24 cellular contexts compared by ENCODE assay signal in the genomic region with DNA sequence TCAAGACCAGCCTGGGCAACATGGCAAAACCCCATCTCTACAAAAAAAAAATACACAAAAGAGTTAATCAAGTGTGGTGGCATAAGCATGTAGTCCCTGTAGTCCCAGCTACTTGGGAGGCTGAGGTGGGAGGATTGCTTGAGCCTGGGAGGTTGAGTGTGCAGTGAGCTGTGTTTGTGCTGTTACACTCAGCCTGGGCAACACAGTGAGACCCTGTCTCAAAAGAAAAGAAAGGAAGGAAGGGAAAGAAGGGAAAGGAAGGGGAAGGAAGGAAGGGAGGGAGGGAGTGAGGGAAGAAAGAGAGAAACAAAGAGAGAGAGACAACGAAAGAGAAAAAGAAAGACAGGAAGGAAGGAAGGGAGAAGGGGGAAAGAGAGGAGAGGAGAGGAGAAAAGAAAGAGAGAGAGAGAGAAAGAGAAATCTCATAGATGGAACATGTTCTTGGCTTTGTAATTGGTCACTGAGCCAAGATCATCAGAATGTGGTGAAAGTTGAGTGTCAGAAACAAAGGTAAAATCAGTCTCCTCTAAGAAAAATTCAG. TPM values are rescaled to one million over a fixed set of nuclear protein-coding genes. Genes with fewer than 3 reads are reported as not detected.
DNase-seq lines count a peak whose midpoint lies in the region; ATAC-seq, FAIRE-seq and TF ChIP-seq lines count a peak whose summit lies in the region.
"Had no signal": no experiment of that assay in that cellular context is flagged by ENCODE, and none has a peak within 500 bp of the region (broad histone marks: within the 10 kb centered on the region; RNA-seq: fewer than 3 reads in every experiment).

No MANE protein-coding gene starts in this region.

- H3K79me2 ChIP-seq in HepG2 (ENCODE audit: insufficient read depth, low read length): no peaks in the 10 kb centered on the region
- no peaks in the 10 kb centered on the region for H3K79me2 ChIP-seq in K562 (ENCODE audit: control insufficient read depth, insufficient read depth, low read length)

- H3K4me3 ChIP-seq in HepG2 (replicated peaks in 1 of 3; ENCODE audit: insufficient read depth in 1 of 3, low read depth in 2 of 3, low read length in 3 of 3): no peak overlapping the region
- H3K4me3 ChIP-seq in right lobe of liver: no peak overlapping the region
- H3K4me3 ChIP-seq in K562: no peak overlapping the region
- H3K4me3 ChIP-seq: A549; BLaER1 treated with 17β-estradiol and CSF1 and Interleukin-3, amounts not matched to agents 10 nM and 100 nM; HAP-1 had no signal

- H3K4me1 Mint-ChIP-seq in memory B cell: no peaks in the 10 kb centered on the region
- no peaks in the 10 kb centered on the region for H3K4me1 Mint-ChIP-seq in stimulated activated naive B cell treated with anti-CD40 and anti-IgM and Interleukin-4, amounts not matched to agents 10 μg/mL and 1 μg/mL and 100 μg/mL, for 72 hours
- H3K4me1 Mint-ChIP-seq: CD4-positive, alpha-beta memory T cell had no signal

- DNase-seq in HepG2 (ENCODE audit: low spot score) (no peak), right lobe of liver (no peak), K562 (ENCODE audit: extremely low read depth in 1 of 4, low spot score in 3 of 4) (no peak), memory B cell (ENCODE audit: low spot score in 2 of 2) (no peak)
- no peak for DNase-seq in stimulated activated naive B cell treated with anti-CD40 and anti-IgM and Interleukin-4, amounts not matched to agents 10 μg/mL and 1 μg/mL and 100 μg/mL, for 72 hours
- DNase-seq: 8988T; ACHN; AML-193; BE2C; Calu3; CD4-positive, alpha-beta memory T cell; COR-L47; DMS53; DMS79 treated with DMSO at 0.1 percent for 48 hours; GF-D8; GOT3 had no signal

- TF ChIP-seq EP300 in HepG2 (IDR thresholded peaks at IDR 0.05; ENCODE audit: low read depth in 2 of 2, low read length in 2 of 2): no peak
- no peak for TF ChIP-seq EP300 in HepG2 (CRISPR knock-in tag; IDR thresholded peaks at IDR 0.05; ENCODE audit: borderline replicate concordance)
- no peak for TF ChIP-seq EP300 in K562 (IDR thresholded peaks at IDR 0.05; ENCODE audit: low read length)

- H3K9me3 ChIP-seq in HepG2 (ENCODE audit: low read length) (no peaks in the 10 kb centered on the region), right lobe of liver (no peaks in the 10 kb centered on the region), K562 (replicated peaks; ENCODE audit: control insufficient read depth, insufficient read depth, low read depth, low read length) (no peaks in the 10 kb centered on the region)
- H3K9me3 ChIP-seq: A549; BE2C; BLaER1 treated with 17β-estradiol and CSF1 and Interleukin-3, amounts not matched to agents 10 nM and 100 nM; HAP-1 had no signal

- in situ Hi-C loops in HepG2 (cut with HindIII; ENCODE audit: extremely low pct_ligation_motif_present, low pct_unique_long_range_greater_than_20kb): no loop called here
- in situ Hi-C loops in K562 (cut with MboI): no loop called here

- BruUV-seq in HepG2 (replicated peaks; lab: Mats Ljungman, UMichigan) (no TSS peak), K562 (replicated peaks; lab: Mats Ljungman, UMichigan) (no TSS peak)

- no peaks in the 10 kb centered on the region for H3K9me1 ChIP-seq in K562 (ENCODE audit: control insufficient read depth, insufficient read depth, low read length)

- H3K4me1 ChIP-seq in HepG2 (ENCODE audit: insufficient read depth, low read length) (no peaks in the 10 kb centered on the region), right lobe of liver (no peaks in the 10 kb centered on the region), K562 (replicated peaks in 1 of 2; ENCODE audit: control insufficient read depth in 2 of 2, insufficient read depth in 2 of 2, low read length in 2 of 2) (peaks cover 19 to 39% of the 10 kb centered on the region in 2 experiments; a peak in 4 of 5 replicates)
- H3K4me1 ChIP-seq: BE2C, HAP-1 had no signal

- no peak overlapping the region for H2AFZ ChIP-seq in HepG2 (ENCODE audit: low read length)
- H2AFZ ChIP-seq in K562 (ENCODE audit: low read depth, low read length): 0 out of 2 replicates have a peak overlapping the region, but pooled peaks have one; percentile 32

- no peaks in the 10 kb centered on the region for H3K36me3 ChIP-seq in HepG2 (replicated peaks in 1 of 2; ENCODE audit: control insufficient read depth in 1 of 2, insufficient read depth in 2 of 2, low read length in 2 of 2)
- no peaks in the 10 kb centered on the region for H3K36me3 ChIP-seq in right lobe of liver
- H3K36me3 ChIP-seq in K562 (ENCODE audit: control insufficient read depth, insufficient read depth, low read length): no peaks in the 10 kb centered on the region
- H3K36me3 ChIP-seq: BE2C; BLaER1 treated with 17β-estradiol and CSF1 and Interleukin-3, amounts not matched to agents 10 nM and 100 nM; HAP-1 had no signal

- peaks cover 1% of the 10 kb centered on the region for H3K27me3 Mint-ChIP-seq in memory B cell
- peaks cover 4 to 12% of the 10 kb centered on the region in 2 donors for H3K27me3 Mint-ChIP-seq in stimulated activated naive B cell treated with anti-CD40 and anti-IgM and Interleukin-4, amounts not matched to agents 10 μg/mL and 1 μg/mL and 100 μg/mL, for 72 hours

- H3K9ac ChIP-seq in HepG2 (ENCODE audit: insufficient read depth, low read depth, low read length) (no peak overlapping the region), K562 (ENCODE audit: insufficient read depth in 1 of 2, low read depth in 2 of 2, low read length in 2 of 2) (no peak overlapping the region)
- H3K9ac ChIP-seq: BLaER1 treated with 17β-estradiol and CSF1 and Interleukin-3, amounts not matched to agents 10 nM and 100 nM had no signal

- no peaks in the 10 kb centered on the region for H3K9me3 Mint-ChIP-seq in memory B cell
- H3K9me3 Mint-ChIP-seq in stimulated activated naive B cell treated with anti-CD40 and anti-IgM and Interleukin-4, amounts not matched to agents 10 μg/mL and 1 μg/mL and 100 μg/mL, for 72 hours: no peaks in the 10 kb centered on the region
- H3K9me3 Mint-ChIP-seq: CD4-positive, alpha-beta memory T cell had no signal

- no peak overlapping the region for H3K27ac ChIP-seq in HepG2 (ENCODE audit: extremely low read length, insufficient read depth, low read length)
- H3K27ac ChIP-seq in right lobe of liver: no peak overlapping the region
- H3K27ac ChIP-seq in K562 (ENCODE audit: extremely low read depth, low read depth, low read length): no peak overlapping the region
- H3K27ac ChIP-seq: A549; BLaER1 treated with 17β-estradiol and CSF1 and Interleukin-3, amounts not matched to agents 10 nM and 100 nM had no signal

- intact Hi-C loops in HepG2 (cut with micrococcal nuclease; ENCODE audit: unreplicated experiment) (no loop called here), right lobe of liver (cut with DNase I) (no loop called here), K562 (cut with micrococcal nuclease) (loop anchor here (5.0 kb wide), 1 partner anchor 46 kb away; no protein-coding TSS in a partner anchor)

- no peaks in the 10 kb centered on the region for H3K36me3 Mint-ChIP-seq in memory B cell
- H3K36me3 Mint-ChIP-seq in stimulated activated naive B cell treated with anti-CD40 and anti-IgM and Interleukin-4, amounts not matched to agents 10 μg/mL and 1 μg/mL and 100 μg/mL, for 72 hours: peaks cover 0 to 1% of the 10 kb centered on the region in 2 donors
- H3K36me3 Mint-ChIP-seq: CD4-positive, alpha-beta memory T cell had no signal

- H4K20me1 ChIP-seq in HepG2 (ENCODE audit: insufficient read depth, low read length): no peaks in the 10 kb centered on the region
- no peaks in the 10 kb centered on the region for H4K20me1 ChIP-seq in K562 (replicated peaks; ENCODE audit: control insufficient read depth, insufficient read depth, low read length)
- H4K20me1 ChIP-seq: BLaER1 treated with 17β-estradiol and CSF1 and Interleukin-3, amounts not matched to agents 10 nM and 100 nM had no signal

- 4% methylated on average over 1 of the region's 1 CpG for WGBS in HepG2 (ENCODE audit: low lambda C conversion rate)
- 15% methylated on average over 1 of the region's 1 CpG for WGBS in right lobe of liver (ENCODE audit: insufficient coverage, low coverage, low lambda C conversion rate, missing lambda C conversion rate)
- 0% methylated on average over 1 of the region's 1 CpG for WGBS in K562 (ENCODE audit: insufficient coverage, low coverage, missing lambda C conversion rate)

- POLR2A ChIA-PET in HepG2 (lab: Yijun Ruan, JAX) (no interaction called here), K562 (lab: Yijun Ruan, JAX) (interaction anchor here (0.6 to 0.7 kb wide), 2 partner anchors 98 to 237 kb away, joined by 3 read pairs; a partner anchor contains a TSS)

- peaks cover 1 to 3% of the 10 kb centered on the region in 2 experiments; a peak in 4 of 5 replicates for H3K27me3 ChIP-seq in HepG2 (ENCODE audit: control insufficient read depth in 1 of 2, insufficient read depth in 2 of 2, low read length in 2 of 2)
- H3K27me3 ChIP-seq in right lobe of liver: no peaks in the 10 kb centered on the region
- H3K27me3 ChIP-seq in K562 (ENCODE audit: control insufficient read depth in 2 of 2, insufficient read depth in 2 of 2, low read length in 2 of 2): no peaks in the 10 kb centered on the region
- H3K27me3 ChIP-seq: BLaER1 treated with 17β-estradiol and CSF1 and Interleukin-3, amounts not matched to agents 10 nM and 100 nM had no signal

- TF ChIP-seq RAD21 in HepG2 (CRISPR knock-in tag; IDR thresholded peaks at IDR 0.05): no peak
- TF ChIP-seq RAD21 in K562 (CRISPR knock-in tag; conservative IDR thresholded peaks at IDR 0.05 in 1 of 2, IDR thresholded peaks at IDR 0.05 in 1 of 2): no peak

- TF ChIP-seq POLR2A in HepG2 (IDR thresholded peaks at IDR 0.05; ENCODE audit: insufficient read depth in 1 of 2, low read depth in 2 of 2, low read length in 2 of 2) (no peak), right lobe of liver (IDR thresholded peaks at IDR 0.05) (no peak), K562 (conservative IDR thresholded peaks at IDR 0.05) (no peak)

- ATAC-seq in HepG2 (no peak), right lobe of liver (no peak), K562 (no peak), memory B cell (ENCODE audit: low read depth) (no peak), GM18519 (IDR thresholded peaks at IDR 0.05; ENCODE audit: low FRiP score, unreplicated experiment) (no peak), HG03175 (IDR thresholded peaks at IDR 0.05; ENCODE audit: unreplicated experiment) (no peak)
- no peak for ATAC-seq in stimulated activated naive B cell treated with anti-CD40 and anti-IgM and Interleukin-4, amounts not matched to agents 10 μg/mL and 1 μg/mL and 100 μg/mL, for 72 hours (replicated peaks)
- ATAC-seq: A549 had no signal

- FAIRE-seq in HepG2 (lab: Jason Lieb, UNC): no peak
- FAIRE-seq in K562 (lab: Jason Lieb, UNC): no peak
- FAIRE-seq: A549, GM12891, GM18507, H54 had no signal

- no peak for TF ChIP-seq CTCF in HepG2 (CRISPR knock-in tag; IDR thresholded peaks at IDR 0.05)
- TF ChIP-seq CTCF in right lobe of liver (IDR thresholded peaks at IDR 0.05): no peak
- no peak for TF ChIP-seq CTCF in K562 (IDR thresholded peaks at IDR 0.05 in 2 of 3, conservative IDR thresholded peaks at IDR 0.05 in 1 of 3; ENCODE audit: insufficient read depth in 2 of 3, low read depth in 1 of 3, low read length in 3 of 3)

- H3K4me3 Mint-ChIP-seq in memory B cell: no peak overlapping the region
- no peak overlapping the region for H3K4me3 Mint-ChIP-seq in stimulated activated naive B cell treated with anti-CD40 and anti-IgM and Interleukin-4, amounts not matched to agents 10 μg/mL and 1 μg/mL and 100 μg/mL, for 72 hours
- H3K4me3 Mint-ChIP-seq: CD4-positive, alpha-beta memory T cell had no signal

- CTCF ChIA-PET in HepG2 (lab: Yijun Ruan, JAX; ENCODE audit: low intra/inter-chr PET ratio, low total read pairs) (no interaction called here), K562 (lab: Yijun Ruan, JAX; ENCODE audit: low intra/inter-chr PET ratio) (no interaction called here)

- H3K4me2 ChIP-seq in HepG2 (ENCODE audit: low read depth, low read length) (no peak overlapping the region), K562 (ENCODE audit: insufficient read depth, low read length) (no peak overlapping the region)
- H3K4me2 ChIP-seq: A549; BLaER1 treated with 17β-estradiol and CSF1 and Interleukin-3, amounts not matched to agents 10 nM and 100 nM had no signal

- H3K27ac Mint-ChIP-seq in memory B cell: peak overlapping the region; percentile 12
- no peak overlapping the region for H3K27ac Mint-ChIP-seq in stimulated activated naive B cell treated with anti-CD40 and anti-IgM and Interleukin-4, amounts not matched to agents 10 μg/mL and 1 μg/mL and 100 μg/mL, for 72 hours

RNA-seq across cellular contexts. Expression of a gene that starts 26.8 kb away (rescaled TPM):
- total RNA-seq in HepG2 (2016; rRNA removed; fragmentation: Illumina TruSeq; extraction: Trizol) (309 and 454 TPM in 2 replicates), right lobe of liver (10 to 100 TPM; 61.9 to 99.1 (median 81.5) TPM), K562 (2014; rRNA removed) (291 and 292 TPM in 2 replicates), K562 (2014; rRNA removed; fragmentation: Illumina TruSeq; extraction: Trizol) (450 and 550 TPM in 2 replicates), K562 (2015; rRNA removed; fragmentation: Illumina TruSeq; extraction: Trizol) (358 and 383 TPM in 2 replicates), K562 (2021) (518 and 530 TPM in 2 replicates)
- total RNA-seq in HepG2 (2016; cell fraction: cytosol; rRNA removed; fragmentation: Illumina TruSeq; extraction: Trizol; ENCODE audit: low read depth): 121 and 153 TPM in 2 replicates
- total RNA-seq in HepG2 (2016; cell fraction: insoluble cytoplasmic fraction; rRNA removed; fragmentation: Illumina TruSeq; extraction: Trizol): 331 and 431 TPM in 2 replicates
- total RNA-seq in HepG2 (2016; cell fraction: membrane; rRNA removed; fragmentation: Illumina TruSeq; extraction: Trizol): 376 and 465 TPM in 2 replicates
- 177 and 205 TPM in 2 replicates for total RNA-seq in HepG2 (2016; cell fraction: nucleus; rRNA removed; fragmentation: Illumina TruSeq; extraction: Trizol)
- polyA plus RNA-seq in HepG2 (2011; rRNA removed) (154 and 207 TPM in 2 replicates), K562 (2011; rRNA removed) (421 and 458 TPM in 2 replicates), K562 (2014; fragmentation: Illumina TruSeq; extraction: Trizol) (560 and 747 TPM in 2 replicates), K562 (2014; fragmentation: Nextera tagmentation; extraction: Ambion mirVana) (100 to 1,000 TPM; 287 to 326 TPM), K562 (2014; rRNA removed) (400 and 473 TPM in 2 replicates)
- polyA plus RNA-seq in HepG2 (2011; cell fraction: cytosol; rRNA removed): 106 and 129 TPM in 2 replicates
- polyA plus RNA-seq in HepG2 (2011; cell fraction: nucleus; rRNA removed): 58.1 and 82.0 TPM in 2 replicates
- 483 and 505 TPM in 2 replicates for polyA plus RNA-seq in HepG2 (2012)
- polyA plus RNA-seq in HepG2 (2016; cell fraction: cytosol; fragmentation: Illumina TruSeq; extraction: Trizol; ENCODE audit: low read depth): 301 and 332 TPM in 2 replicates
- polyA plus RNA-seq in HepG2 (2016; cell fraction: insoluble cytoplasmic fraction; fragmentation: Illumina TruSeq; extraction: Trizol; ENCODE audit: low read depth): 675 and 683 TPM in 2 replicates
- polyA plus RNA-seq in HepG2 (2016; cell fraction: membrane; fragmentation: Illumina TruSeq; extraction: Trizol; ENCODE audit: low read depth): 622 and 757 TPM in 2 replicates
- polyA plus RNA-seq in HepG2 (2016; cell fraction: nucleus; fragmentation: Illumina TruSeq; extraction: Trizol; ENCODE audit: insufficient read depth, low read depth): 341 and 359 TPM in 2 replicates
- polyA minus RNA-seq in HepG2 (2011; rRNA and poly(A)+ RNA removed; ENCODE audit: low replicate concordance): 35.4 and 66.0 TPM in 2 replicates
- polyA minus RNA-seq in HepG2 (2011; cell fraction: cytosol; rRNA and poly(A)+ RNA removed): 145 and 146 TPM in 2 replicates
- 185 and 189 TPM in 2 replicates for polyA minus RNA-seq in HepG2 (2011; cell fraction: nucleus; rRNA and poly(A)+ RNA removed)
- 133 and 584 TPM in 2 replicates for total RNA-seq in K562 (2011; cell fraction: chromatin; rRNA removed; ENCODE audit: low replicate concordance)
- 52.5 and 79.6 TPM in 2 replicates for total RNA-seq in K562 (2011; cell fraction: nucleolus; rRNA removed)
- total RNA-seq in K562 (2011; cell fraction: nucleoplasm; rRNA removed): 207 and 415 TPM in 2 replicates
- polyA plus RNA-seq in K562 (2011; cell fraction: cytosol; rRNA removed): 67.9 and 143 TPM in 2 replicates
- polyA plus RNA-seq in K562 (2011; cell fraction: nucleus; rRNA removed): 135 and 211 TPM in 2 replicates
- 571 and 740 TPM in 2 replicates for polyA plus RNA-seq in K562 (2012)
- 372 and 401 TPM in 2 replicates for polyA minus RNA-seq in K562 (2011; rRNA and poly(A)+ RNA removed)
- polyA minus RNA-seq in K562 (2011; cell fraction: cytosol; rRNA and poly(A)+ RNA removed): 188 and 218 TPM in 2 replicates
- 139 and 220 TPM in 2 replicates for polyA minus RNA-seq in K562 (2011; cell fraction: nucleus; rRNA and poly(A)+ RNA removed)
